ENCODE assay signal across 1 cellular context in the genomic region with DNA sequence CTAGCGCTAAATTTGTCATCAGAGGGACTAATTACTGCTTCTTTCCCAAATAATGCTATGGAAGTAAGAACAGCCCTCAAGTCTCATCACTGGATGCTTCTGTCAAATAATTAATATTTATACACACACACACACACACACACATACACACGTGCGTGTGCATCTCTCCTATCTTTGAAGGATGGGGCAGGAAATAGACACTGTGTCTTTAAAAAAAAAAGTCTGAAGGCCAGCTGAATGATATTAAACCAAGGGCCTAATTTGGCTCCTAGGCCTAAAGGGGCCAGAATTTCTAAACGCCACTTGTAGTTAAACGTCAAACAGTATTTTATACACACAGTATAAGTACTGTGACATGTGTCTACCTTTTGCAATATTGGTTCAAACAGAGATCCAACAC.
TF ChIP-seq lines count a peak whose summit lies in the region.

No MANE protein-coding gene starts in this region.

TF ChIP-seq in GM12878, 131 proteins besides CTCF, POLR2A, EP300 and RAD21:
- TF ChIP-seq TBL1XR1 (IDR thresholded peaks at IDR 0.05; ENCODE audit: low read depth, low read length) (no peak), ZNF687 (IDR thresholded peaks at IDR 0.05) (0 out of 2 replicates have a peak, but pooled peaks have one; percentile 26), HDGF (IDR thresholded peaks at IDR 0.05) (no peak), ASH2L (IDR thresholded peaks at IDR 0.05; ENCODE audit: borderline replicate concordance, low read depth) (no peak), MLLT1 (IDR thresholded peaks at IDR 0.05) (0 out of 2 replicates have a peak, but pooled peaks have one; percentile 8), ZNF384 (IDR thresholded peaks at IDR 0.05; ENCODE audit: borderline replicate concordance, low read depth, low read length) (peak; percentile 84), SREBF1 (IDR thresholded peaks at IDR 0.05; ENCODE audit: low read length) (no peak), TAF1 (IDR thresholded peaks at IDR 0.05; ENCODE audit: borderline replicate concordance, low read depth, low read length) (no peak), POLR2AphosphoS2 (IDR thresholded peaks at IDR 0.05; ENCODE audit: low read depth, low read length) (no peak), YY1 (IDR thresholded peaks at IDR 0.05; ENCODE audit: low read depth, low read length) (no peak)
- TF ChIP-seq, protein P1, sequence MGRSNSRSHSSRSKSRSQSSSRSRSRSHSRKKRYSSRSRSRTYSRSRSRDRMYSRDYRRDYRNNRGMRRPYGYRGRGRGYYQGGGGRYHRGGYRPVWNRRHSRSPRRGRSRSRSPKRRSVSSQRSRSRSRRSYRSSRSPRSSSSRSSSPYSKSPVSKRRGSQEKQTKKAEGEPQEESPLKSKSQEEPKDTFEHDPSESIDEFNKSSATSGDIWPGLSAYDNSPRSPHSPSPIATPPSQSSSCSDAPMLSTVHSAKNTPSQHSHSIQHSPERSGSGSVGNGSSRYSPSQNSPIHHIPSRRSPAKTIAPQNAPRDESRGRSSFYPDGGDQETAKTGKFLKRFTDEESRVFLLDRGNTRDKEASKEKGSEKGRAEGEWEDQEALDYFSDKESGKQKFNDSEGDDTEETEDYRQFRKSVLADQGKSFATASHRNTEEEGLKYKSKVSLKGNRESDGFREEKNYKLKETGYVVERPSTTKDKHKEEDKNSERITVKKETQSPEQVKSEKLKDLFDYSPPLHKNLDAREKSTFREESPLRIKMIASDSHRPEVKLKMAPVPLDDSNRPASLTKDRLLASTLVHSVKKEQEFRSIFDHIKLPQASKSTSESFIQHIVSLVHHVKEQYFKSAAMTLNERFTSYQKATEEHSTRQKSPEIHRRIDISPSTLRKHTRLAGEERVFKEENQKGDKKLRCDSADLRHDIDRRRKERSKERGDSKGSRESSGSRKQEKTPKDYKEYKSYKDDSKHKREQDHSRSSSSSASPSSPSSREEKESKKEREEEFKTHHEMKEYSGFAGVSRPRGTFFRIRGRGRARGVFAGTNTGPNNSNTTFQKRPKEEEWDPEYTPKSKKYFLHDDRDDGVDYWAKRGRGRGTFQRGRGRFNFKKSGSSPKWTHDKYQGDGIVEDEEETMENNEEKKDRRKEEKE (IDR thresholded peaks at IDR 0.05): no peak
- TF ChIP-seq, protein P2, sequence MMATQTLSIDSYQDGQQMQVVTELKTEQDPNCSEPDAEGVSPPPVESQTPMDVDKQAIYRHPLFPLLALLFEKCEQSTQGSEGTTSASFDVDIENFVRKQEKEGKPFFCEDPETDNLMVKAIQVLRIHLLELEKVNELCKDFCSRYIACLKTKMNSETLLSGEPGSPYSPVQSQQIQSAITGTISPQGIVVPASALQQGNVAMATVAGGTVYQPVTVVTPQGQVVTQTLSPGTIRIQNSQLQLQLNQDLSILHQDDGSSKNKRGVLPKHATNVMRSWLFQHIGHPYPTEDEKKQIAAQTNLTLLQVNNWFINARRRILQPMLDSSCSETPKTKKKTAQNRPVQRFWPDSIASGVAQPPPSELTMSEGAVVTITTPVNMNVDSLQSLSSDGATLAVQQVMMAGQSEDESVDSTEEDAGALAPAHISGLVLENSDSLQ (IDR thresholded peaks at IDR 0.05): no peak
- TF ChIP-seq, protein P3, sequence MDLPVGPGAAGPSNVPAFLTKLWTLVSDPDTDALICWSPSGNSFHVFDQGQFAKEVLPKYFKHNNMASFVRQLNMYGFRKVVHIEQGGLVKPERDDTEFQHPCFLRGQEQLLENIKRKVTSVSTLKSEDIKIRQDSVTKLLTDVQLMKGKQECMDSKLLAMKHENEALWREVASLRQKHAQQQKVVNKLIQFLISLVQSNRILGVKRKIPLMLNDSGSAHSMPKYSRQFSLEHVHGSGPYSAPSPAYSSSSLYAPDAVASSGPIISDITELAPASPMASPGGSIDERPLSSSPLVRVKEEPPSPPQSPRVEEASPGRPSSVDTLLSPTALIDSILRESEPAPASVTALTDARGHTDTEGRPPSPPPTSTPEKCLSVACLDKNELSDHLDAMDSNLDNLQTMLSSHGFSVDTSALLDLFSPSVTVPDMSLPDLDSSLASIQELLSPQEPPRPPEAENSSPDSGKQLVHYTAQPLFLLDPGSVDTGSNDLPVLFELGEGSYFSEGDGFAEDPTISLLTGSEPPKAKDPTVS (IDR thresholded peaks at IDR 0.05; ENCODE audit: low read depth, low read length): no peak
- TF ChIP-seq, protein P4, sequence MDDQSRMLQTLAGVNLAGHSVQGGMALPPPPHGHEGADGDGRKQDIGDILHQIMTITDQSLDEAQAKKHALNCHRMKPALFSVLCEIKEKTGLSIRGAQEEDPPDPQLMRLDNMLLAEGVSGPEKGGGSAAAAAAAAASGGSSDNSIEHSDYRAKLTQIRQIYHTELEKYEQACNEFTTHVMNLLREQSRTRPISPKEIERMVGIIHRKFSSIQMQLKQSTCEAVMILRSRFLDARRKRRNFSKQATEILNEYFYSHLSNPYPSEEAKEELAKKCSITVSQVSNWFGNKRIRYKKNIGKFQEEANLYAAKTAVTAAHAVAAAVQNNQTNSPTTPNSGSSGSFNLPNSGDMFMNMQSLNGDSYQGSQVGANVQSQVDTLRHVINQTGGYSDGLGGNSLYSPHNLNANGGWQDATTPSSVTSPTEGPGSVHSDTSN (IDR thresholded peaks at IDR 0.05; ENCODE audit: insufficient replicate concordance, low read depth, low read length): no peak
- TF ChIP-seq, protein P5, sequence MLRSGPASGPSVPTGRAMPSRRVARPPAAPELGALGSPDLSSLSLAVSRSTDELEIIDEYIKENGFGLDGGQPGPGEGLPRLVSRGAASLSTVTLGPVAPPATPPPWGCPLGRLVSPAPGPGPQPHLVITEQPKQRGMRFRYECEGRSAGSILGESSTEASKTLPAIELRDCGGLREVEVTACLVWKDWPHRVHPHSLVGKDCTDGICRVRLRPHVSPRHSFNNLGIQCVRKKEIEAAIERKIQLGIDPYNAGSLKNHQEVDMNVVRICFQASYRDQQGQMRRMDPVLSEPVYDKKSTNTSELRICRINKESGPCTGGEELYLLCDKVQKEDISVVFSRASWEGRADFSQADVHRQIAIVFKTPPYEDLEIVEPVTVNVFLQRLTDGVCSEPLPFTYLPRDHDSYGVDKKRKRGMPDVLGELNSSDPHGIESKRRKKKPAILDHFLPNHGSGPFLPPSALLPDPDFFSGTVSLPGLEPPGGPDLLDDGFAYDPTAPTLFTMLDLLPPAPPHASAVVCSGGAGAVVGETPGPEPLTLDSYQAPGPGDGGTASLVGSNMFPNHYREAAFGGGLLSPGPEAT (IDR thresholded peaks at IDR 0.05; ENCODE audit: low read depth): peak; percentile 32; the same call in 1 of the 2 replicates
